Comparison of ENCODE assay signal across 15 cellular contexts in genomic region chr1:178263341-178263740, GRCh38.
DNase-seq lines count a peak whose midpoint lies in the region; ATAC-seq, FAIRE-seq and TF ChIP-seq lines count a peak whose summit lies in the region.
"Had no signal": no experiment of that assay in that cellular context is flagged by ENCODE, and none has a peak within 500 bp of the region (broad histone marks: within the 10 kb centered on the region; RNA-seq: fewer than 3 reads in every experiment).

No MANE protein-coding gene starts in this region.

- TF ChIP-seq POLR2A in H54 (IDR thresholded peaks at IDR 0.05; ENCODE audit: low read depth, low read length): no peak
- TF ChIP-seq POLR2A in GM18505 (IDR thresholded peaks at IDR 0.05; ENCODE audit: borderline replicate concordance, extremely low read depth, insufficient read depth, insufficient read length): no peak

- H3K4me3 ChIP-seq in fibroblast of the aortic adventitia (ENCODE audit: low read depth, low read length): no peak overlapping the region
- H3K4me3 ChIP-seq: uterus had no signal

- no peak for DNase-seq in H54 (ENCODE audit: insufficient read length, low spot score)
- peak; percentile 19 for DNase-seq in RCC 7860 (ENCODE audit: low spot score)
- peak; percentile 44 for DNase-seq in fibroblast of the aortic adventitia (ENCODE audit: low read depth)
- no peak for DNase-seq in sciatic nerve (ENCODE audit: low spot score)
- DNase-seq in natural killer cell: no peak
- DNase-seq in mucosa of gallbladder (ENCODE audit: low spot score): no peak
- DNase-seq: activated CD4-positive, alpha-beta T cell treated with anti-CD3 and anti-CD28 coated beads for 36 hours; activated T-cell treated with anti-CD3 and anti-CD28 coated beads, Interleukin-2, amount 50 U/mL, for 1 hour; islet precursor cell; NCI-H1105 treated with DMSO at 0.1 percent for 48 hours; stimulated activated CD4-positive, alpha-beta T cell treated with anti-CD3 and anti-CD28 coated beads, Interleukin-2, amount 100 ng/mL, for 24 hours; uterus had no signal

- H3K9me3 Mint-ChIP-seq in natural killer cell: peaks cover 3 to 8% of the 10 kb centered on the region in 2 donors
- H3K9me3 Mint-ChIP-seq in activated T-helper 17 cell treated with anti-CD3 and anti-CD28 coated beads, Interleukin-2, amount 50 U/mL, for 72 hours: peaks cover 8% of the 10 kb centered on the region

- TF ChIP-seq CTCF in fibroblast of the aortic adventitia (IDR thresholded peaks at IDR 0.05; ENCODE audit: insufficient read depth, low read length): no peak
- no peak for TF ChIP-seq CTCF in natural killer cell (IDR thresholded peaks at IDR 0.05)

- ATAC-seq in sciatic nerve: peak; percentile 22
- no peak for ATAC-seq in GM18505 (IDR thresholded peaks at IDR 0.05; ENCODE audit: unreplicated experiment)
- ATAC-seq in natural killer cell: no peak
- ATAC-seq in activated T-helper 17 cell treated with anti-CD3 and anti-CD28 coated beads, Interleukin-2, amount 50 U/mL, for 72 hours (replicated peaks): no peak
- ATAC-seq: activated CD4-positive, alpha-beta T cell treated with anti-CD3 and anti-CD28 coated beads for 36 hours had no signal

- H3K36me3 Mint-ChIP-seq in natural killer cell: no peaks in the 10 kb centered on the region
- H3K36me3 Mint-ChIP-seq in activated T-helper 17 cell treated with anti-CD3 and anti-CD28 coated beads, Interleukin-2, amount 50 U/mL, for 72 hours (ENCODE audit: low read depth): no peaks in the 10 kb centered on the region

- FAIRE-seq in H54 (lab: Jason Lieb, UNC) (peak; percentile 30), RCC 7860 (lab: Jason Lieb, UNC) (no peak)
- FAIRE-seq: frontal cortex had no signal

- H3K4me3 Mint-ChIP-seq in natural killer cell: no peak overlapping the region
- H3K4me3 Mint-ChIP-seq in activated T-helper 17 cell treated with anti-CD3 and anti-CD28 coated beads, Interleukin-2, amount 50 U/mL, for 72 hours: no peak overlapping the region
- H3K4me3 Mint-ChIP-seq: activated CD4-positive, alpha-beta T cell treated with anti-CD3 and anti-CD28 coated beads for 36 hours had no signal

- intact Hi-C loops in sciatic nerve (cut with DNase I) (no loop called here), natural killer cell (cut with micrococcal nuclease) (no loop called here)

- no peaks in the 10 kb centered on the region for H3K4me1 Mint-ChIP-seq in natural killer cell
- no peaks in the 10 kb centered on the region for H3K4me1 Mint-ChIP-seq in activated T-helper 17 cell treated with anti-CD3 and anti-CD28 coated beads, Interleukin-2, amount 50 U/mL, for 72 hours
- H3K4me1 Mint-ChIP-seq: activated CD4-positive, alpha-beta T cell treated with anti-CD3 and anti-CD28 coated beads for 36 hours had no signal

- H3K27me3 Mint-ChIP-seq in natural killer cell (ENCODE audit: low read depth in 2 of 2): no peaks in the 10 kb centered on the region
- no peaks in the 10 kb centered on the region for H3K27me3 Mint-ChIP-seq in activated T-helper 17 cell treated with anti-CD3 and anti-CD28 coated beads, Interleukin-2, amount 50 U/mL, for 72 hours
- H3K27me3 Mint-ChIP-seq: activated CD4-positive, alpha-beta T cell treated with anti-CD3 and anti-CD28 coated beads for 36 hours had no signal

- no peak overlapping the region for H3K27ac Mint-ChIP-seq in natural killer cell
- no peak overlapping the region for H3K27ac Mint-ChIP-seq in activated T-helper 17 cell treated with anti-CD3 and anti-CD28 coated beads, Interleukin-2, amount 50 U/mL, for 72 hours
- H3K27ac Mint-ChIP-seq: activated CD4-positive, alpha-beta T cell treated with anti-CD3 and anti-CD28 coated beads for 36 hours had no signal

Comparison
In these comparisons a context has a peak if more than half of its experiments do, and no peak if none do; other contexts are left out.
1. DNase-seq: peak in RCC 7860 (single experiment) and fibroblast of the aortic adventitia (single experiment); none in H54 (single experiment), sciatic nerve (single experiment), natural killer cell (single experiment) and mucosa of gallbladder (single experiment).